Comparison of ENCODE assay signal across 21 cellular contexts in genomic region chr7:151504715-151505326, GRCh38. TPM values are rescaled to one million over a fixed set of nuclear protein-coding genes. Genes with fewer than 3 reads are reported as not detected.
DNase-seq lines count a peak whose midpoint lies in the region; ATAC-seq and TF ChIP-seq lines count a peak whose summit lies in the region.
"Had no signal": no experiment of that assay in that cellular context is flagged by ENCODE, and none has a peak within 500 bp of the region (broad histone marks: within the 10 kb centered on the region; RNA-seq: fewer than 3 reads in every experiment).

No MANE protein-coding gene starts in this region.

- no peaks in the 10 kb centered on the region for H3K9me3 Mint-ChIP-seq in endothelial cell (ENCODE audit: unreplicated experiment)
- H3K9me3 Mint-ChIP-seq: activated T-cell treated with anti-CD3 and anti-CD28 coated beads, Interleukin-2, amount 50 U/mL, for 24 hours; natural killer cell had no signal

- POLR2A ChIA-PET in PC-3 (lab: Charles Lee; ENCODE audit: unreplicated experiment): no interaction called here

- 0 out of 2 replicates have a peak overlapping the region, but pooled peaks have one; percentile 29 for H3K4me2 ChIP-seq in PC-3 (ENCODE audit: low read length)
- no peak overlapping the region for H3K4me2 ChIP-seq in osteoblast (ENCODE audit: insufficient read depth, low read length)

- H3K27ac Mint-ChIP-seq in endothelial cell (ENCODE audit: unreplicated experiment): peak overlapping the region; percentile 13
- H3K27ac Mint-ChIP-seq: activated T-cell treated with anti-CD3 and anti-CD28 coated beads, Interleukin-2, amount 50 U/mL, for 24 hours had no signal

- peaks cover under 1% of the 10 kb centered on the region for H3K27me3 Mint-ChIP-seq in endothelial cell (ENCODE audit: unreplicated experiment)
- H3K27me3 Mint-ChIP-seq: activated T-cell treated with anti-CD3 and anti-CD28 coated beads, Interleukin-2, amount 50 U/mL, for 24 hours had no signal

- no TSS peak for BruUV-seq in PC-3 (replicated peaks; lab: Mats Ljungman, UMichigan)

- H3F3A ChIP-seq in PC-3 (ENCODE audit: low read length, unreplicated experiment): no peaks in the 10 kb centered on the region

- H2AFZ ChIP-seq in ACC112 (ENCODE audit: low read length, unreplicated experiment) (no peak overlapping the region), PC-3 (ENCODE audit: low read length) (no peak overlapping the region), osteoblast (ENCODE audit: low read length) (no peak overlapping the region)

- ATAC-seq in PC-3: no peak
- ATAC-seq: HCT116 had no signal

- intact Hi-C loops in PC-3 (cut with micrococcal nuclease): no loop called here

- H3K4me1 Mint-ChIP-seq in endothelial cell (ENCODE audit: unreplicated experiment): peaks cover 28% of the 10 kb centered on the region

- no peak overlapping the region for H3K4me3 Mint-ChIP-seq in endothelial cell (ENCODE audit: unreplicated experiment)
- H3K4me3 Mint-ChIP-seq: activated T-cell treated with anti-CD3 and anti-CD28 coated beads, Interleukin-2, amount 50 U/mL, for 24 hours; natural killer cell had no signal

- H3K4me3 ChIP-seq in ACC112 (ENCODE audit: low read depth, low read length) (no peak overlapping the region), PC-3 (ENCODE audit: low read length) (no peak overlapping the region), osteoblast (ENCODE audit: insufficient read depth, low read length) (no peak overlapping the region)
- H3K4me3 ChIP-seq: spleen, upper lobe of right lung had no signal

- no peaks in the 10 kb centered on the region for H3K27me3 ChIP-seq in ACC112 (ENCODE audit: insufficient read depth, low read length)
- H3K27me3 ChIP-seq in PC-3 (ENCODE audit: low read length): no peaks in the 10 kb centered on the region
- no peaks in the 10 kb centered on the region for H3K27me3 ChIP-seq in osteoblast (ENCODE audit: insufficient read depth, low read length)
- H3K27me3 ChIP-seq: spleen, upper lobe of right lung had no signal

- H3K27ac ChIP-seq in ACC112 (ENCODE audit: low read depth, low read length) (peak overlapping the region; percentile 59), PC-3 (ENCODE audit: low read length) (no peak overlapping the region), osteoblast (ENCODE audit: low read depth, low read length) (peak overlapping the region; percentile 38)
- H3K27ac ChIP-seq: upper lobe of right lung, VCaP had no signal

- DNase-seq in PC-3: no peak
- DNase-seq in endothelial cell (ENCODE audit: low spot score): no peak
- DNase-seq in osteoblast (ENCODE audit: insufficient read length, low spot score, missing footprints): no peak
- DNase-seq in activated effector memory CD4-positive, alpha-beta T cell treated with anti-CD3 and anti-CD28 coated beads, Interleukin-2, amount 50 U/mL, for 16 hours: no peak
- DNase-seq in KG1 (lab: John Stamatoyannopoulos, UW): no peak
- no peak for DNase-seq in occipital lobe (lab: John Stamatoyannopoulos, UW)
- no peak for DNase-seq in activated T-cell treated with anti-CD3 and anti-CD28 coated beads for 4 hours
- DNase-seq: activated CD4-positive, alpha-beta T cell treated with anti-CD3 and anti-CD28 coated beads for 48 hours; activated naive CD4-positive, alpha-beta T cell; activated T-cell treated with anti-CD3 and anti-CD28 coated beads, Interleukin-2, amount 50 U/mL, for 24 hours; Caco-2; natural killer cell; NCI-H1417 treated with DMSO at 0.1 percent for 48 hours; NCI-H2081 treated with DMSO at 0.1 percent for 48 hours; OCI-M1; SHP77; spleen; upper lobe of right lung had no signal

- CTCF ChIA-PET in PC-3 (lab: Charles Lee): no interaction called here

- peaks cover 34% of the 10 kb centered on the region for H3K4me1 ChIP-seq in ACC112 (ENCODE audit: control insufficient read depth, insufficient read depth, low read length, unreplicated experiment)
- peaks cover 40% of the 10 kb centered on the region for H3K4me1 ChIP-seq in PC-3 (ENCODE audit: insufficient read depth, low read length)
- peaks cover 24% of the 10 kb centered on the region for H3K4me1 ChIP-seq in osteoblast (ENCODE audit: insufficient read depth, low read length)

- no peaks in the 10 kb centered on the region for H3K9me2 ChIP-seq in PC-3 (replicated peaks; ENCODE audit: low read length)

- H4K20me1 ChIP-seq in PC-3 (ENCODE audit: low read length) (peaks cover 98% of the 10 kb centered on the region), osteoblast (ENCODE audit: insufficient read depth, low read length) (peaks cover 62% of the 10 kb centered on the region)

- H3K9me3 ChIP-seq in PC-3 (ENCODE audit: low read length) (no peaks in the 10 kb centered on the region), osteoblast (ENCODE audit: low read depth, low read length) (no peaks in the 10 kb centered on the region)
- H3K9me3 ChIP-seq: Caco-2, spleen, upper lobe of right lung had no signal

- H3K79me2 ChIP-seq in ACC112 (ENCODE audit: control insufficient read depth, insufficient read depth, low read length, unreplicated experiment) (peaks cover 97% of the 10 kb centered on the region), PC-3 (ENCODE audit: low read length) (peaks cover 100% of the 10 kb centered on the region), osteoblast (ENCODE audit: insufficient read depth, low read length) (peaks cover 97% of the 10 kb centered on the region)

- no peaks in the 10 kb centered on the region for H3K36me3 ChIP-seq in ACC112 (ENCODE audit: insufficient read depth, low read length)
- H3K36me3 ChIP-seq in PC-3 (ENCODE audit: low read depth, low read length): no peaks in the 10 kb centered on the region
- H3K36me3 ChIP-seq in osteoblast (ENCODE audit: insufficient read depth, low read length): no peaks in the 10 kb centered on the region
- H3K36me3 ChIP-seq: upper lobe of right lung had no signal

- H3K9ac ChIP-seq in PC-3 (ENCODE audit: low read length): no peak overlapping the region

- TF ChIP-seq CTCF in PC-3 (conservative IDR thresholded peaks at IDR 0.05; ENCODE audit: low read depth, low read length): no peak
- TF ChIP-seq CTCF in endothelial cell (IDR thresholded peaks at IDR 0.05; ENCODE audit: unreplicated experiment): no peak
- no peak for TF ChIP-seq CTCF in osteoblast (IDR thresholded peaks at IDR 0.05; ENCODE audit: extremely low read depth, low read depth, low read length)

- peaks cover 8% of the 10 kb centered on the region for H3K36me3 Mint-ChIP-seq in endothelial cell (ENCODE audit: low read depth, unreplicated experiment)
- H3K36me3 Mint-ChIP-seq: natural killer cell had no signal

RNA-seq across cellular contexts. Expression of gene RHEB, which starts 14.9 kb away (rescaled TPM):
- total RNA-seq in PC-3 (2014; rRNA removed): 87.0 and 99.3 TPM in 2 replicates
- 94.2 TPM for total RNA-seq in endothelial cell (ENCODE audit: unreplicated experiment)
- 63.4 and 77.8 TPM in 2 replicates for total RNA-seq in osteoblast
- 83.9 TPM for total RNA-seq in occipital lobe
